10 cellular contexts compared by ENCODE assay signal in the genomic region with DNA sequence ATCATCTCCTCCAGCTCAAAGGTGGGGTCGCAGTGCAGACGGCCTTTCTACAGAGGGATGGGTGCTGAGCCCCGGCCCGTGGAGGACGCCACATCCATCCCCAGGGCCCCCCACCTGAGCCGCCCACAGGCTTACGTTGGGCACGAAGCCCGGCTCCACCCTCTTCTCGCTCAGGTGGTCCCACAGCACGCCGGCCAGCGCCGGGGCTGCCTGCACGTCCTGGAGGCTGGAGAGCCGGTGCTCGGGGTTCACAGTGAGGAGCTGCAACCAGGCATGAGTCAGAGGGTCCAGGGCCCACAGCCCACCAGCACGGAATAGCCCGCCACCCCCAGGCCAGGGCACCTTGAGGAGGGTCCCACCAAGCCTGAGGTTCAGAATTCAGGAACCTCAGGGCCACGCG.
"Had no signal": no experiment of that assay in that cellular context is flagged by ENCODE, and none has a peak within 500 bp of the region (broad histone marks: within the 10 kb centered on the region; RNA-seq: fewer than 3 reads in every experiment).

No MANE protein-coding gene starts in this region.

- FAIRE-seq: bronchial epithelial cell, colon, endometrium, frontal cortex, islet of Langerhans had no signal

- H3K27ac ChIP-seq: epithelial cell of prostate, parathyroid adenoma, psoas muscle, tibial nerve had no signal

- H2AFZ ChIP-seq: parathyroid adenoma had no signal

- H3K27me3 ChIP-seq: tibial nerve had no signal

- H3K9me3 ChIP-seq: mucosa of descending colon, psoas muscle, tibial nerve had no signal

- H3K4me1 ChIP-seq: parathyroid adenoma, psoas muscle had no signal

- H3K79me2 ChIP-seq: parathyroid adenoma had no signal

- H3K4me3 ChIP-seq: mucosa of descending colon, psoas muscle, tibial nerve had no signal

- H3K9ac ChIP-seq: parathyroid adenoma had no signal
